In genomic region chr7:86773309-86773708, GRCh38 we compare ENCODE assay signal across 29 cellular contexts.
"Had no signal": no experiment of that assay in that cellular context is flagged by ENCODE, and none has a peak within 500 bp of the region (broad histone marks: within the 10 kb centered on the region; RNA-seq: fewer than 3 reads in every experiment).

No MANE protein-coding gene starts in this region.

- H3K4me1 ChIP-seq: ascending aorta, colonic mucosa, esophagus squamous epithelium, heart right ventricle, left ventricle myocardium inferior, parathyroid adenoma, right atrium auricular region, stomach, tibial artery had no signal

- H3K27ac ChIP-seq: ascending aorta, cardiac muscle cell, colonic mucosa, epithelial cell of prostate, esophagus squamous epithelium, heart right ventricle, left ventricle myocardium inferior, neural progenitor cell, parathyroid adenoma, right atrium auricular region, stomach, tibial artery, VCaP had no signal

- DNase-seq: activated CD4-positive, alpha-beta T cell treated with anti-CD3 and anti-CD28 coated beads for 4 hours; activated CD4-positive, alpha-beta T cell treated with anti-CD3 and anti-CD28 coated beads, Interleukin-2, amount 50 U/mL, for 48 hours; activated CD8-positive, alpha-beta memory T cell treated with anti-CD3 and anti-CD28 coated beads for 24 hours; activated gamma-delta T cell; activated naive CD4-positive, alpha-beta T cell treated with anti-CD3 and anti-CD28 coated beads, Interleukin-2, amount 10 ng/mL, durations not matched to agents 7 days and 5 days; activated naive CD8-positive, alpha-beta T cell treated with anti-CD3 and anti-CD28 coated beads, Interleukin-2, amount 10 ng/mL, durations not matched to agents 7 days and 5 days; cerebellar nuclear complex; colonic mucosa; effector CD8-positive, alpha-beta T cell; esophagus squamous epithelium; foreskin melanocyte; heart right ventricle; left ventricle myocardium inferior; mesendoderm; natural killer cell; occipital lobe; stimulated activated CD4-positive, alpha-beta T cell treated with anti-CD3 and anti-CD28 coated beads, Interleukin-15, amount 100 ng/mL, for 24 hours; stimulated activated CD4-positive, alpha-beta T cell treated with anti-CD3 and anti-CD28 coated beads, Interleukin-2, amount 100 ng/mL, for 24 hours; stimulated activated naive B cell treated with anti-CD40 and anti-IgM and Interleukin-4, amounts not matched to agents 10 μg/mL and 1 μg/mL and 100 μg/mL, for 72 hours; stomach; tibial artery had no signal

- H3K27me3 ChIP-seq: ascending aorta, cardiac muscle cell, colonic mucosa, esophagus squamous epithelium, heart right ventricle, neural progenitor cell, right atrium auricular region, stomach, tibial artery had no signal

- H3K36me3 ChIP-seq: ascending aorta, cardiac muscle cell, colonic mucosa, esophagus squamous epithelium, heart right ventricle, left ventricle myocardium inferior, neural progenitor cell, right atrium auricular region, stomach, tibial artery had no signal

- ATAC-seq: heart right ventricle; natural killer cell; stimulated activated naive B cell treated with anti-CD40 and anti-IgM and Interleukin-4, amounts not matched to agents 10 μg/mL and 1 μg/mL and 100 μg/mL, for 72 hours had no signal

- H3K4me3 ChIP-seq: ascending aorta, cardiac muscle cell, colonic mucosa, esophagus squamous epithelium, heart right ventricle, left ventricle myocardium inferior, lung, neural progenitor cell, right atrium auricular region, stomach, tibial artery had no signal

- H3K9me3 ChIP-seq: ascending aorta, colonic mucosa, esophagus squamous epithelium, heart right ventricle, left ventricle myocardium inferior, right atrium auricular region, stomach, tibial artery had no signal
